16 cellular contexts compared by ENCODE assay signal in the genomic region with DNA sequence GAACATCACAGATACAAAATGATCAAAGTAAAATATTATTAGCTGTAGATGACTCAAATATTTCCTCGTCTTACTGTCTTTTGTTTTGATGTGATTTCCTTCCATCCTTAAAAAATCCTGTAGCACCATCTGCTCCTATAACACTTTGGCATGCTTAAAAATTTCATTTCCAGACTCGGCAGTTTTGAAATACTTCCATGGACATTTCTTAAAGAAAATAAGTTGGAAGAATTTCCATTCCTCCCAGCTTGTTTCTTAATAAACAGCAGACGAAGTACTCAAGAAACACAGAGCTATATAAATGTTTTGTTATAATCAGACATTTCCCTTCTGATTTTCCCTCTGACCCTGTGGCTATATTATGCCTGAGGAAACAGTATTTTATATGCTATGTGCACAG. TPM values are rescaled to one million over a fixed set of nuclear protein-coding genes. Genes with fewer than 3 reads are reported as not detected.
DNase-seq lines count a peak whose midpoint lies in the region; ATAC-seq and TF ChIP-seq lines count a peak whose summit lies in the region.
"Had no signal": no experiment of that assay in that cellular context is flagged by ENCODE, and none has a peak within 500 bp of the region (broad histone marks: within the 10 kb centered on the region; RNA-seq: fewer than 3 reads in every experiment).

No MANE protein-coding gene starts in this region.

- POLR2A ChIA-PET in WTC11 (lab: Charles Lee), result no interaction called here

- H3K36me3 ChIP-seq in SK-N-MC (ENCODE audit: insufficient read depth, low read length) (no peaks in the 10 kb centered on the region), mesenchymal stem cell (ENCODE audit: control insufficient read depth in 1 of 2, insufficient read depth in 2 of 2, low read depth in 1 of 2, low read length in 2 of 2) (no peaks in the 10 kb centered on the region)
- H3K36me3 ChIP-seq: BLaER1 treated with 17β-estradiol and CSF1 and Interleukin-3, amounts not matched to agents 10 nM and 100 nM; HAP-1 had no signal

- DNase-seq in AG10803 (ENCODE audit: low read depth) (peak; percentile 58), SK-N-MC (ENCODE audit: low read depth, low spot score) (no peak), fibroblast of gingiva (ENCODE audit: low read depth) (peak; percentile 67), mesenchymal stem cell (no peak), WTC11 (ENCODE audit: low spot score) (no peak)
- no peak for DNase-seq in T-helper 2 cell treated with Interferon-gamma antibody and Interleukin-4, amounts not matched to agents 5 μg/mL and 100 μg/mL, for 36 hours (ENCODE audit: low spot score)
- DNase-seq: 8988T; CD4-positive, CD25-positive, alpha-beta regulatory T cell; DMS53; GOT3 had no signal

- H3K36me3 Mint-ChIP-seq in T-helper 2 cell treated with Interferon-gamma antibody and Interleukin-4, amounts not matched to agents 5 μg/mL and 100 μg/mL, for 36 hours (ENCODE audit: low read depth), result no peaks in the 10 kb centered on the region
- no peaks in the 10 kb centered on the region for H3K36me3 Mint-ChIP-seq in WTC11
- H3K36me3 Mint-ChIP-seq: CD4-positive, CD25-positive, alpha-beta regulatory T cell; IgD-negative memory B cell had no signal

- H3K4me1 ChIP-seq in mesenchymal stem cell (ENCODE audit: control insufficient read depth, insufficient read depth, low read depth, low read length), result no peaks in the 10 kb centered on the region
- H3K4me1 ChIP-seq: HAP-1 had no signal

- H2BK5ac ChIP-seq in mesenchymal stem cell (ENCODE audit: low read depth, low read length, poor library complexity, severe bottlenecking), result no peak overlapping the region

- H3K27me3 ChIP-seq in mesenchymal stem cell (ENCODE audit: control insufficient read depth in 1 of 2, insufficient read depth in 1 of 2, low read length in 2 of 2), result no peaks in the 10 kb centered on the region
- H3K27me3 ChIP-seq: BLaER1 treated with 17β-estradiol and CSF1 and Interleukin-3, amounts not matched to agents 10 nM and 100 nM had no signal

- H3K9me3 Mint-ChIP-seq in T-helper 2 cell treated with Interferon-gamma antibody and Interleukin-4, amounts not matched to agents 5 μg/mL and 100 μg/mL, for 36 hours, result no peaks in the 10 kb centered on the region
- H3K9me3 Mint-ChIP-seq in WTC11, result no peaks in the 10 kb centered on the region
- H3K9me3 Mint-ChIP-seq: CD4-positive, CD25-positive, alpha-beta regulatory T cell; IgD-negative memory B cell had no signal

- 67% methylated on average over 1 of the region's 3 CpGs for WGBS in mesenchymal stem cell

- no peak overlapping the region for H3K14ac ChIP-seq in mesenchymal stem cell (ENCODE audit: low read length in 2 of 2)

- H3K4ac ChIP-seq in mesenchymal stem cell (ENCODE audit: low read depth in 1 of 2, low read length in 2 of 2), result no peak overlapping the region

- no peaks in the 10 kb centered on the region for H3K4me1 Mint-ChIP-seq in T-helper 2 cell treated with Interferon-gamma antibody and Interleukin-4, amounts not matched to agents 5 μg/mL and 100 μg/mL, for 36 hours (ENCODE audit: low read depth)
- H3K4me1 Mint-ChIP-seq in WTC11, result peaks cover 8% of the 10 kb centered on the region; the same call in 1 of the 2 replicates
- H3K4me1 Mint-ChIP-seq: CD4-positive, CD25-positive, alpha-beta regulatory T cell; IgD-negative memory B cell had no signal

- H3K9ac ChIP-seq in SK-N-MC (ENCODE audit: insufficient read length) (no peak overlapping the region), mesenchymal stem cell (ENCODE audit: low read length) (peak overlapping the region; percentile 44)
- H3K9ac ChIP-seq: BLaER1 treated with 17β-estradiol and CSF1 and Interleukin-3, amounts not matched to agents 10 nM and 100 nM had no signal

- ATAC-seq in HG02973 (IDR thresholded peaks at IDR 0.05; ENCODE audit: unreplicated experiment) (no peak), WTC11 (no peak)
- ATAC-seq: GM12878 had no signal

- H3K27ac ChIP-seq in SK-N-MC, result 0 out of 2 replicates have a peak overlapping the region, but pooled peaks have one; percentile 17
- H3K27ac ChIP-seq in mesenchymal stem cell (ENCODE audit: low read length, poor library complexity, severe bottlenecking), result no peak overlapping the region
- H3K27ac ChIP-seq: BLaER1 treated with 17β-estradiol and CSF1 and Interleukin-3, amounts not matched to agents 10 nM and 100 nM had no signal

- no peak overlapping the region for H2BK12ac ChIP-seq in mesenchymal stem cell (ENCODE audit: low read length in 2 of 2)

- no peak overlapping the region for H2BK120ac ChIP-seq in mesenchymal stem cell (ENCODE audit: low read depth, low read length)

- no peak overlapping the region for H4K91ac ChIP-seq in mesenchymal stem cell (ENCODE audit: low read length)

- CTCF ChIA-PET in WTC11 (lab: Charles Lee), result interaction anchor here (1.7 kb wide), 1 partner anchor 280 kb away, joined by 5 read pairs; no protein-coding TSS in a partner anchor

- H3K27me3 Mint-ChIP-seq in T-helper 2 cell treated with Interferon-gamma antibody and Interleukin-4, amounts not matched to agents 5 μg/mL and 100 μg/mL, for 36 hours (ENCODE audit: low read depth), result peaks cover 4% of the 10 kb centered on the region
- no peaks in the 10 kb centered on the region for H3K27me3 Mint-ChIP-seq in WTC11 (ENCODE audit: low read depth)
- H3K27me3 Mint-ChIP-seq: CD4-positive, CD25-positive, alpha-beta regulatory T cell; IgD-negative memory B cell had no signal

- H3K4me3 ChIP-seq in AG10803 (ENCODE audit: low read length) (no peak overlapping the region), SK-N-MC (0 out of 2 replicates have a peak overlapping the region, but pooled peaks have one; percentile 8), mesenchymal stem cell (ENCODE audit: insufficient read depth in 1 of 2, low read depth in 1 of 2, low read length in 2 of 2) (no peak overlapping the region)
- H3K4me3 ChIP-seq: BLaER1 treated with 17β-estradiol and CSF1 and Interleukin-3, amounts not matched to agents 10 nM and 100 nM; GM12878; HAP-1 had no signal

- H4K8ac ChIP-seq in mesenchymal stem cell (ENCODE audit: low read length), result no peak overlapping the region

- TF ChIP-seq CTCF in AG10803 (conservative IDR thresholded peaks at IDR 0.05; ENCODE audit: low read length) (no peak), WTC11 (IDR thresholded peaks at IDR 0.05) (no peak)

- no peak overlapping the region for H2AFZ ChIP-seq in mesenchymal stem cell (ENCODE audit: low read depth, low read length)

- no peak overlapping the region for H3K4me2 ChIP-seq in mesenchymal stem cell (ENCODE audit: low read length, poor library complexity, severe bottlenecking)
- H3K4me2 ChIP-seq: BLaER1 treated with 17β-estradiol and CSF1 and Interleukin-3, amounts not matched to agents 10 nM and 100 nM had no signal

- H3K18ac ChIP-seq in mesenchymal stem cell (ENCODE audit: low read depth in 1 of 2, low read length in 2 of 2), result no peak overlapping the region

- H3K79me1 ChIP-seq in mesenchymal stem cell (replicated peaks; ENCODE audit: low read length, poor library complexity, severe bottlenecking), result no peaks in the 10 kb centered on the region

- no peak overlapping the region for H3K4me3 Mint-ChIP-seq in T-helper 2 cell treated with Interferon-gamma antibody and Interleukin-4, amounts not matched to agents 5 μg/mL and 100 μg/mL, for 36 hours
- no peak overlapping the region for H3K4me3 Mint-ChIP-seq in WTC11
- H3K4me3 Mint-ChIP-seq: CD4-positive, CD25-positive, alpha-beta regulatory T cell; IgD-negative memory B cell had no signal

- H3K27ac Mint-ChIP-seq in T-helper 2 cell treated with Interferon-gamma antibody and Interleukin-4, amounts not matched to agents 5 μg/mL and 100 μg/mL, for 36 hours, result no peak overlapping the region
- no peak overlapping the region for H3K27ac Mint-ChIP-seq in WTC11
- H3K27ac Mint-ChIP-seq: CD4-positive, CD25-positive, alpha-beta regulatory T cell; IgD-negative memory B cell had no signal

- H3K23ac ChIP-seq in mesenchymal stem cell (ENCODE audit: low read length in 2 of 2), result no peak overlapping the region

- H2BK15ac ChIP-seq in mesenchymal stem cell (ENCODE audit: low read depth, poor library complexity, severe bottlenecking), result no peak overlapping the region

- no peak overlapping the region for H2AK5ac ChIP-seq in mesenchymal stem cell (ENCODE audit: low read length, severe bottlenecking)

- H3K9me3 ChIP-seq in SK-N-MC (ENCODE audit: low read depth, low read length) (no peaks in the 10 kb centered on the region), mesenchymal stem cell (ENCODE audit: control insufficient read depth, low read length) (no peaks in the 10 kb centered on the region)
- H3K9me3 ChIP-seq: BLaER1 treated with 17β-estradiol and CSF1 and Interleukin-3, amounts not matched to agents 10 nM and 100 nM; HAP-1 had no signal

TF ChIP-seq in WTC11, 78 proteins besides CTCF, POLR2A, EP300 and RAD21 (continues in another document):
- TF ChIP-seq OVOL2 (CRISPR knock-in tag; IDR thresholded peaks at IDR 0.05; ENCODE audit: borderline replicate concordance), result no peak
- no peak for TF ChIP-seq ESRRA (CRISPR knock-in tag; IDR thresholded peaks at IDR 0.05; ENCODE audit: borderline replicate concordance)
- no peak for TF ChIP-seq FOXP1 (CRISPR knock-in tag; IDR thresholded peaks at IDR 0.05; ENCODE audit: borderline replicate concordance)
- TF ChIP-seq, protein P1, sequence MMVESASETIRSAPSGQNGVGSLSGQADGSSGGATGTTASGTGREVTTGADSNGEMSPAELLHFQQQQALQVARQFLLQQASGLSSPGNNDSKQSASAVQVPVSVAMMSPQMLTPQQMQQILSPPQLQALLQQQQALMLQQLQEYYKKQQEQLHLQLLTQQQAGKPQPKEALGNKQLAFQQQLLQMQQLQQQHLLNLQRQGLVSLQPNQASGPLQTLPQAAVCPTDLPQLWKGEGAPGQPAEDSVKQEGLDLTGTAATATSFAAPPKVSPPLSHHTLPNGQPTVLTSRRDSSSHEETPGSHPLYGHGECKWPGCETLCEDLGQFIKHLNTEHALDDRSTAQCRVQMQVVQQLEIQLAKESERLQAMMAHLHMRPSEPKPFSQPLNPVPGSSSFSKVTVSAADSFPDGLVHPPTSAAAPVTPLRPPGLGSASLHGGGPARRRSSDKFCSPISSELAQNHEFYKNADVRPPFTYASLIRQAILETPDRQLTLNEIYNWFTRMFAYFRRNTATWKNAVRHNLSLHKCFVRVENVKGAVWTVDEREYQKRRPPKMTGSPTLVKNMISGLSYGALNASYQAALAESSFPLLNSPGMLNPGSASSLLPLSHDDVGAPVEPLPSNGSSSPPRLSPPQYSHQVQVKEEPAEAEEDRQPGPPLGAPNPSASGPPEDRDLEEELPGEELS (CRISPR knock-in tag; IDR thresholded peaks at IDR 0.05), result no peak
- TF ChIP-seq, protein P2, sequence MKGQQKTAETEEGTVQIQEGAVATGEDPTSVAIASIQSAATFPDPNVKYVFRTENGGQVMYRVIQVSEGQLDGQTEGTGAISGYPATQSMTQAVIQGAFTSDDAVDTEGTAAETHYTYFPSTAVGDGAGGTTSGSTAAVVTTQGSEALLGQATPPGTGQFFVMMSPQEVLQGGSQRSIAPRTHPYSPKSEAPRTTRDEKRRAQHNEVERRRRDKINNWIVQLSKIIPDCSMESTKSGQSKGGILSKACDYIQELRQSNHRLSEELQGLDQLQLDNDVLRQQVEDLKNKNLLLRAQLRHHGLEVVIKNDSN (CRISPR knock-in tag; IDR thresholded peaks at IDR 0.05), result no peak

RNA-seq across cellular contexts. Expression of a gene that starts 41.2 kb away (rescaled TPM):
- 17.6 TPM for polyA plus RNA-seq in mesenchymal stem cell (2013, experiment 1 of 2)
- polyA plus RNA-seq in mesenchymal stem cell (2013, experiment 2 of 2), result 16.0 TPM
- total RNA-seq in WTC11 (2021), result 0.39 to 0.74 TPM (median 0.48 TPM) in 3 replicates
- total RNA-seq: HT-29 had no signal
- polyA plus RNA-seq: CD4-positive, CD25-positive, alpha-beta regulatory T cell; IgD-negative memory B cell had no signal

RNA-seq across cellular contexts. Expression of a gene that starts 47.9 kb away (rescaled TPM):
- polyA plus RNA-seq in mesenchymal stem cell (2013, experiment 1 of 2), result 1.4 TPM
- 1.3 TPM for polyA plus RNA-seq in mesenchymal stem cell (2013, experiment 2 of 2)
- not detected in 3 replicates for total RNA-seq in WTC11 (2021)
- total RNA-seq: CD4-positive, CD25-positive, alpha-beta regulatory T cell; HT-29 had no signal
- polyA plus RNA-seq: CD4-positive, CD25-positive, alpha-beta regulatory T cell; IgD-negative memory B cell had no signal

Comparison
In these comparisons a context has a peak if more than half of its experiments do, and no peak if none do; other contexts are left out.
1. DNase-seq: peak in AG10803 (single experiment) and fibroblast of gingiva (single experiment); none in SK-N-MC (single experiment), mesenchymal stem cell (single experiment), T-helper 2 cell treated with Interferon-gamma antibody and Interleukin-4, amounts not matched to agents 5 μg/mL and 100 μg/mL, for 36 hours (single experiment) and WTC11 (single experiment).